Comparison of ENCODE assay signal across 8 cellular contexts in genomic region chr7:2109936-2110585, GRCh38.
A peak's percentile ranks its signal among the peaks of the same experiment; 100 is the strongest.
DNase-seq lines count a peak whose midpoint lies in the region; ATAC-seq and TF ChIP-seq lines count a peak whose summit lies in the region.

No MANE protein-coding gene starts in this region.

- peaks cover 43% of the 10 kb centered on the region for H3K4me1 Mint-ChIP-seq in activated B cell treated with CpG ODN at 0.5 μM for 24 hours

- CTCF ChIA-PET in BJ (lab: Yijun Ruan, JAX) = interaction anchor here (0.9 kb wide), 1 partner anchor 9 kb away, joined by 5 read pairs; no protein-coding TSS in a partner anchor
- CTCF ChIA-PET in activated B cell treated with CpG ODN at 0.5 μM for 24 hours (lab: Charles Lee) = no interaction called here

- intact Hi-C loops in activated B cell treated with CpG ODN at 0.5 μM for 24 hours (cut with micrococcal nuclease) = loop anchor here (1.0 kb wide), 2 partner anchors 10 to 38 kb away; no protein-coding TSS in a partner anchor
- intact Hi-C loops in dorsolateral prefrontal cortex (cut with DNase I) = loop anchor here (5.0 to 10.0 kb wide), 3 partner anchors 45 to 193 kb away; no protein-coding TSS in a partner anchor
- intact Hi-C loops in psoas muscle (cut with DNase I) = loop anchor here (5.0 kb wide), 2 partner anchors 37 to 82 kb away; no protein-coding TSS in a partner anchor

- peak overlapping the region; percentile 76 for H3K27ac Mint-ChIP-seq in activated B cell treated with CpG ODN at 0.5 μM for 24 hours

- no peaks in the 10 kb centered on the region for H3K9me3 ChIP-seq in psoas muscle

- no peaks in the 10 kb centered on the region for H3K9me3 Mint-ChIP-seq in activated B cell treated with CpG ODN at 0.5 μM for 24 hours

- H3K27me3 ChIP-seq in BJ (ENCODE audit: control insufficient read depth, insufficient read depth, low read length) (no peaks in the 10 kb centered on the region), dorsolateral prefrontal cortex (no peaks in the 10 kb centered on the region), psoas muscle (ENCODE audit: insufficient read depth in 3 of 3, low read length in 2 of 3) (no peaks in the 10 kb centered on the region)

- H3K27ac ChIP-seq in dorsolateral prefrontal cortex (peak overlapping the region in 58 of 59 donors; percentile 12 to 100 (median 98)), psoas muscle (peak overlapping the region; percentile 7)

- H3K4me3 ChIP-seq in BJ (ENCODE audit: low read depth, low read length) = no peak overlapping the region
- no peak overlapping the region for H3K4me3 ChIP-seq in dorsolateral prefrontal cortex
- H3K4me3 ChIP-seq in psoas muscle = no peak overlapping the region

- DNase-seq in BJ (ENCODE audit: low read depth) (peak; percentile 77), HT-29 (ENCODE audit: low spot score) (peak; percentile 89), activated B cell treated with CpG ODN at 0.5 μM for 24 hours (peak; percentile 40), dorsolateral prefrontal cortex (peak in 3 of 10 donors; percentile 50 to 66 (median 55)), psoas muscle (peak in 1 of 2 donors; percentile 54), GM19238 (ENCODE audit: insufficient read length, low spot score) (no peak), NCI-H187 treated with DMSO at 0.1 percent for 48 hours (lab: John Stamatoyannopoulos, UW) (no peak)

- WGBS in psoas muscle, 3 donors = 77 to 80% (median 78%) methylated on average over 28 of the region's 28 CpGs

- peaks cover 22% of the 10 kb centered on the region for H3K4me1 ChIP-seq in psoas muscle

- H3K27me3 Mint-ChIP-seq in activated B cell treated with CpG ODN at 0.5 μM for 24 hours = no peaks in the 10 kb centered on the region

- ATAC-seq in activated B cell treated with CpG ODN at 0.5 μM for 24 hours (ENCODE audit: low read depth) (peak; percentile 81), psoas muscle (peak; percentile 64 to 75 (median 72)), GM18520 (IDR thresholded peaks at IDR 0.05; ENCODE audit: unreplicated experiment) (no peak)

- no peaks in the 10 kb centered on the region; the same call in 1 of the 2 replicates for H3K36me3 ChIP-seq in BJ (ENCODE audit: control insufficient read depth, insufficient read depth, low read length)
- H3K36me3 ChIP-seq in psoas muscle (ENCODE audit: insufficient read depth in 1 of 2, low read depth in 1 of 2) = no peaks in the 10 kb centered on the region

- POLR2A ChIA-PET in BJ (lab: Charles Lee) (no interaction called here), activated B cell treated with CpG ODN at 0.5 μM for 24 hours (lab: Charles Lee) (interaction anchor here (0.6 to 1.0 kb wide), 2 partner anchors 289 to 540 kb away, joined by 3 to 4 read pairs; no protein-coding TSS in a partner anchor)

- H3K36me3 Mint-ChIP-seq in activated B cell treated with CpG ODN at 0.5 μM for 24 hours (ENCODE audit: low read depth) = peaks cover 4% of the 10 kb centered on the region

- peak overlapping the region; percentile 58 for H3K4me3 Mint-ChIP-seq in activated B cell treated with CpG ODN at 0.5 μM for 24 hours

- no peak for TF ChIP-seq CTCF in BJ (IDR thresholded peaks at IDR 0.05; ENCODE audit: insufficient read depth, low read depth, low read length)
- no peak for TF ChIP-seq CTCF in activated B cell treated with CpG ODN at 0.5 μM for 24 hours (IDR thresholded peaks at IDR 0.05)
- no peak for TF ChIP-seq CTCF in dorsolateral prefrontal cortex (IDR thresholded peaks at IDR 0.05 in 54 of 56, conservative IDR thresholded peaks at IDR 0.05 in 2 of 56; ENCODE audit: low read depth in 1 of 56, partially characterized antibody in 56 of 56)
- TF ChIP-seq CTCF in psoas muscle (IDR thresholded peaks at IDR 0.05) = no peak

Comparison
In these comparisons a context has a peak if more than half of its experiments do, and no peak if none do; other contexts are left out.
1. DNase-seq: peak in BJ (single experiment), HT-29 (single experiment) and activated B cell treated with CpG ODN at 0.5 μM for 24 hours (single experiment); none in GM19238 (single experiment) and NCI-H187 treated with DMSO at 0.1 percent for 48 hours (single experiment).